Comparison of ENCODE assay signal across 18 cellular contexts in the genomic region with DNA sequence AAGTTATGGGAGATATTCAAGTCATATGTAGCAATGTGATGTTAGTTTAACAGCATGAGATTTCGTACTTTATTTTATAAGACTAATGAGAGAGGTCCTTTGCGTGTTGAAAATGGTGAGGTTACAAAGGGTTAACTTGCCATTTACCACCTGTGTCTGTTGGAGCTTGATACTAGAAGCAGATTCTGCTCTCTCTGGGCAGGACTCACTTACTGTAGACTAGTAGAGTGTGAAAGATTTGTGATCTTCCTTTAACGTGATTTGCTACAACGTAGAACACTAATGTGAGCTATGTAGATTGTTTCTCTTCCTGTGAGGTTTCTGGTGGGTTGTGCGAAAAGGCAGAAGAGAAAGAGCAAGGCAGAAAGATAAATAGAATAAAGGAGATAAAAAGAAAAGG. TPM values are rescaled to one million over a fixed set of nuclear protein-coding genes. Genes with fewer than 3 reads are reported as not detected.
A peak's percentile ranks its signal among the peaks of the same experiment; 100 is the strongest.
DNase-seq lines count a peak whose midpoint lies in the region; ATAC-seq and TF ChIP-seq lines count a peak whose summit lies in the region.
"Had no signal": no experiment of that assay in that cellular context is flagged by ENCODE, and none has a peak within 500 bp of the region (broad histone marks: within the 10 kb centered on the region; RNA-seq: fewer than 3 reads in every experiment).

No MANE protein-coding gene starts in this region.

- no peaks in the 10 kb centered on the region for H3K27me3 ChIP-seq in H9 (ENCODE audit: insufficient read depth, low read length)
- H3K27me3 ChIP-seq in OCI-LY3 (ENCODE audit: low read depth, low read length) = no peaks in the 10 kb centered on the region
- H3K27me3 ChIP-seq in gastrocnemius medialis = no peaks in the 10 kb centered on the region
- H3K27me3 ChIP-seq in heart left ventricle = no peaks in the 10 kb centered on the region
- H3K27me3 ChIP-seq in prostate gland (replicated peaks; ENCODE audit: insufficient read depth) = no peaks in the 10 kb centered on the region

- H3K27ac ChIP-seq in H9 (ENCODE audit: insufficient read length, low read depth, low read length) (no peak overlapping the region), OCI-LY3 (ENCODE audit: low read length) (peak overlapping the region; percentile 96), gastrocnemius medialis (peak overlapping the region; percentile 84 to 89 (median 86)), heart left ventricle (peak overlapping the region in 3 of 12 donors; percentile 17 to 69 (median 44)), prostate gland (no peak overlapping the region)
- H3K27ac ChIP-seq: epithelial cell of prostate had no signal

- H3K4me3 ChIP-seq in OCI-LY3 (ENCODE audit: low read length) = peak overlapping the region; percentile 78
- H3K4me3 ChIP-seq in gastrocnemius medialis = peak overlapping the region; percentile 47 to 58 (median 55)
- peak overlapping the region in 4 of 12 donors; percentile 9 to 59 (median 27) for H3K4me3 ChIP-seq in heart left ventricle
- H3K4me3 ChIP-seq in prostate gland = no peak overlapping the region

- no peak overlapping the region for H2BK5ac ChIP-seq in H9 (ENCODE audit: insufficient read length, low read length)

- H3K9ac ChIP-seq in H9 (ENCODE audit: extremely low read depth, insufficient read length, low read length) = no peak overlapping the region
- H3K9ac ChIP-seq in OCI-LY3 (ENCODE audit: low read length) = peak overlapping the region; percentile 93
- H3K9ac ChIP-seq: SK-N-SH had no signal

- H3K4me1 ChIP-seq in H9 (ENCODE audit: insufficient read depth, low read length) (peaks cover 2% of the 10 kb centered on the region; the same call in 1 of the 2 replicates), OCI-LY3 (ENCODE audit: low read length) (peaks cover 47% of the 10 kb centered on the region), gastrocnemius medialis (peaks cover 38 to 43% of the 10 kb centered on the region in 2 donors), heart left ventricle (peaks cover 0 to 23% (median 6%) of the 10 kb centered on the region in 12 donors), prostate gland (replicated peaks) (no peaks in the 10 kb centered on the region)

- no peak overlapping the region for H3K14ac ChIP-seq in H9 (ENCODE audit: insufficient read depth, low read length)

- no peaks in the 10 kb centered on the region; the same call in 1 of the 2 replicates for H3K27me3 Mint-ChIP-seq in H9 (ENCODE audit: low read depth)
- H3K27me3 Mint-ChIP-seq: activated CD8-positive, alpha-beta memory T cell treated with anti-CD3 and anti-CD28 coated beads, Interleukin-2, amount 10 ng/mL, durations not matched to agents 7 days and 5 days; CD4-positive, alpha-beta T cell had no signal

- H3K4me2 ChIP-seq in H9 (ENCODE audit: insufficient read depth, insufficient read length, low read length) (no peak overlapping the region), OCI-LY3 (ENCODE audit: low read length) (peak overlapping the region; percentile 96)
- H3K4me2 ChIP-seq: SK-N-SH had no signal

- H3K23me2 ChIP-seq in H9 (ENCODE audit: insufficient read length, low read depth, low read length, poor library complexity, severe bottlenecking) = no peaks in the 10 kb centered on the region

- DNase-seq in H9 = no peak
- no peak for DNase-seq in gastrocnemius medialis
- DNase-seq in activated effector memory CD4-positive, alpha-beta T cell treated with anti-CD3 and anti-CD28 coated beads, Interleukin-2, amount 50 U/mL, for 16 hours = no peak
- no peak for DNase-seq in heart left ventricle
- no peak for DNase-seq in prostate gland (ENCODE audit: low spot score)
- DNase-seq: activated CD8-positive, alpha-beta memory T cell treated with anti-CD3 and anti-CD28 coated beads, Interleukin-2, amount 10 ng/mL, durations not matched to agents 7 days and 5 days; activated naive CD4-positive, alpha-beta T cell treated with anti-CD3 and anti-CD28 coated beads for 36 hours; CD4-positive, alpha-beta T cell; cortex of kidney; DND-41; Kasumi-1; NCI-H1694 treated with DMSO at 0.1 percent for 48 hours; SK-N-SH; small intestine had no signal

- ATAC-seq in GM18505 (IDR thresholded peaks at IDR 0.05; ENCODE audit: unreplicated experiment) (no peak), gastrocnemius medialis (peak; percentile 14 to 15), heart left ventricle (no peak)
- ATAC-seq: activated CD8-positive, alpha-beta memory T cell treated with anti-CD3 and anti-CD28 coated beads, Interleukin-2, amount 10 ng/mL, durations not matched to agents 7 days and 5 days had no signal

- H2AK5ac ChIP-seq in H9 (ENCODE audit: insufficient read length, low read length) = no peak overlapping the region

- H3K79me2 ChIP-seq in H9 (ENCODE audit: insufficient read depth, low read length) (no peaks in the 10 kb centered on the region), OCI-LY3 (ENCODE audit: low read length) (peaks cover 61% of the 10 kb centered on the region)

- H3K4me1 Mint-ChIP-seq in H9 = peaks cover 25 to 30% of the 10 kb centered on the region in 2 experiments

- no peak overlapping the region for H3K18ac ChIP-seq in H9 (ENCODE audit: insufficient read length, low read depth, low read length)

- in situ Hi-C loops in gastrocnemius medialis (cut with MboI; ENCODE audit: low sequenced_read_pairs in 4 of 4) = loop anchor here in 1 of 4 donors (25.0 kb wide), 1 partner anchor 180 kb away; no protein-coding TSS in a partner anchor

- no peak overlapping the region for H4K8ac ChIP-seq in H9 (replicated peaks; ENCODE audit: insufficient read length, low read depth, low read length)

- H3K27ac Mint-ChIP-seq in H9 = peak overlapping the region in 2 of 3 experiments; percentile 2 to 41; a peak in 2 of 7 replicates
- H3K27ac Mint-ChIP-seq: activated CD8-positive, alpha-beta memory T cell treated with anti-CD3 and anti-CD28 coated beads, Interleukin-2, amount 10 ng/mL, durations not matched to agents 7 days and 5 days; activated naive CD4-positive, alpha-beta T cell treated with anti-CD3 and anti-CD28 coated beads for 36 hours; CD4-positive, alpha-beta T cell had no signal

- H3K36me3 Mint-ChIP-seq in H9 (ENCODE audit: insufficient read depth in 1 of 3, low read depth in 3 of 3) = no peaks in the 10 kb centered on the region
- H3K36me3 Mint-ChIP-seq: activated CD8-positive, alpha-beta memory T cell treated with anti-CD3 and anti-CD28 coated beads, Interleukin-2, amount 10 ng/mL, durations not matched to agents 7 days and 5 days had no signal

- TF ChIP-seq POLR2A in GM18505 (IDR thresholded peaks at IDR 0.05; ENCODE audit: borderline replicate concordance, extremely low read depth, insufficient read depth, insufficient read length) (peak; percentile 50), gastrocnemius medialis (IDR thresholded peaks at IDR 0.05) (peak in 1 of 2 donors; percentile 42), heart left ventricle (IDR thresholded peaks at IDR 0.05) (no peak), prostate gland (IDR thresholded peaks at IDR 0.05) (no peak)

- WGBS in H9 (ENCODE audit: extremely low coverage, insufficient read length, low lambda C conversion rate) = no CpG with 5 or more reads among the region's 5 CpGs
- WGBS in heart left ventricle, 4 donors = 51 to 60% (median 55%) methylated on average over 5 of the region's 5 CpGs
- 76% methylated on average over 5 of the region's 5 CpGs for WGBS in prostate gland

- no peaks in the 10 kb centered on the region for H3K9me3 Mint-ChIP-seq in H9
- H3K9me3 Mint-ChIP-seq: activated naive CD4-positive, alpha-beta T cell treated with anti-CD3 and anti-CD28 coated beads for 36 hours; CD4-positive, alpha-beta T cell had no signal

- H4K5ac ChIP-seq in H9 (ENCODE audit: insufficient read length, low read depth, low read length) = no peak overlapping the region

- H2AFZ ChIP-seq in H9 (ENCODE audit: low read length) (peak overlapping the region; percentile 82), OCI-LY3 (ENCODE audit: low read depth, low read length) (no peak overlapping the region)

- H3K4ac ChIP-seq in H9 (ENCODE audit: low read depth, low read length) = no peak overlapping the region

- no peak overlapping the region for H2BK120ac ChIP-seq in H9 (ENCODE audit: low read depth, low read length, poor library complexity, severe bottlenecking)

- H3K79me1 ChIP-seq in H9 (ENCODE audit: insufficient read depth, low read depth, low read length, poor library complexity, severe bottlenecking) = no peaks in the 10 kb centered on the region

- H3K23ac ChIP-seq in H9 (ENCODE audit: insufficient read length, low read depth, low read length) = no peak overlapping the region

- no peak overlapping the region for H3K4me3 Mint-ChIP-seq in H9
- H3K4me3 Mint-ChIP-seq: activated CD8-positive, alpha-beta memory T cell treated with anti-CD3 and anti-CD28 coated beads, Interleukin-2, amount 10 ng/mL, durations not matched to agents 7 days and 5 days; activated naive CD4-positive, alpha-beta T cell treated with anti-CD3 and anti-CD28 coated beads for 36 hours; CD4-positive, alpha-beta T cell had no signal

- H3K56ac ChIP-seq in H9 (ENCODE audit: insufficient read length, low read depth, low read length) = no peak overlapping the region

- H3K36me3 ChIP-seq in OCI-LY3 (replicated peaks; ENCODE audit: low read depth, low read length) (no peaks in the 10 kb centered on the region), gastrocnemius medialis (no peaks in the 10 kb centered on the region), heart left ventricle (no peaks in the 10 kb centered on the region), prostate gland (no peaks in the 10 kb centered on the region)

- no peak overlapping the region for H2BK15ac ChIP-seq in H9 (ENCODE audit: low read depth, low read length)

- no peak overlapping the region for H2BK12ac ChIP-seq in H9 (ENCODE audit: insufficient read length, low read depth, low read length)

- no peak for TF ChIP-seq CTCF in H9 (conservative IDR thresholded peaks at IDR 0.05)
- no peak for TF ChIP-seq CTCF in OCI-LY3 (IDR thresholded peaks at IDR 0.05; ENCODE audit: low read depth, low read length)
- TF ChIP-seq CTCF in gastrocnemius medialis (IDR thresholded peaks at IDR 0.05 in 4 of 5, conservative IDR thresholded peaks at IDR 0.05 in 1 of 5) = no peak
- no peak for TF ChIP-seq CTCF in heart left ventricle (IDR thresholded peaks at IDR 0.05)
- TF ChIP-seq CTCF in prostate gland (IDR thresholded peaks at IDR 0.05) = no peak

- no peak overlapping the region for H4K91ac ChIP-seq in H9 (ENCODE audit: insufficient read length, low read depth, low read length)

- H2BK20ac ChIP-seq in H9 (ENCODE audit: low read depth, low read length, poor library complexity, severe bottlenecking) = no peak overlapping the region

- H3T11ph ChIP-seq in H9 (ENCODE audit: low read length) = no peak overlapping the region

- intact Hi-C loops in gastrocnemius medialis (cut with DNase I; ENCODE audit: low total_unique reads) (no loop called here), heart left ventricle (cut with DNase I) (no loop called here), prostate gland (cut with DNase I) (no loop called here)

- H3K9me3 ChIP-seq in H9 (ENCODE audit: control insufficient read depth, low read depth, low read length) = no peaks in the 10 kb centered on the region
- H3K9me3 ChIP-seq in OCI-LY3 (ENCODE audit: insufficient read depth, low read length) = no peaks in the 10 kb centered on the region
- H3K9me3 ChIP-seq in gastrocnemius medialis = no peaks in the 10 kb centered on the region
- H3K9me3 ChIP-seq in heart left ventricle = no peaks in the 10 kb centered on the region
- no peaks in the 10 kb centered on the region for H3K9me3 ChIP-seq in prostate gland
- H3K9me3 ChIP-seq: SK-N-SH had no signal

- H4K20me1 ChIP-seq in H9 (ENCODE audit: control insufficient read depth, insufficient read depth, insufficient read length) = no peaks in the 10 kb centered on the region
- no peaks in the 10 kb centered on the region for H4K20me1 ChIP-seq in OCI-LY3 (ENCODE audit: insufficient read depth, low read length)

RNA-seq across cellular contexts. Expression of a gene that starts 1.0 kb away (rescaled TPM):
- total RNA-seq in H9 (2021) = not detected in 2 replicates
- total RNA-seq in gastrocnemius medialis = 10 to 100 TPM in 3 of 4 donors, 1 to 10 TPM in 1; 5.2 to 38.8 (median 25.8) TPM
- total RNA-seq in heart left ventricle = 1 to 10 TPM in 3 of 9 donors, under 1 TPM in 6; 0.13 to 1.4 (median 0.66) TPM
- under 1 TPM; 0.11 to 0.12 TPM for polyA plus RNA-seq in heart left ventricle
- 10 to 100 TPM; 39.9 to 67.5 TPM for total RNA-seq in prostate gland
- total RNA-seq: NCI-H460 had no signal
- polyA plus RNA-seq: SK-N-SH had no signal

Comparison
In these comparisons a context has a peak if more than half of its experiments do, and no peak if none do; other contexts are left out.
1. ATAC-seq: peak in gastrocnemius medialis (2 of 2); none in GM18505 (single experiment) and heart left ventricle (0 of 4).
2. H3K27ac ChIP-seq: peak in OCI-LY3 (single experiment) and gastrocnemius medialis (4 of 4); none in H9 (single experiment) and prostate gland (0 of 2).
3. H3K4me3 ChIP-seq: peak in OCI-LY3 (single experiment) and gastrocnemius medialis (4 of 4); none in prostate gland (0 of 2).